Comparison of ENCODE assay signal across 13 cellular contexts in genomic region chr6:68238097-68238597, GRCh38.
DNase-seq lines count a peak whose midpoint lies in the region; ATAC-seq and TF ChIP-seq lines count a peak whose summit lies in the region.
"Had no signal": no experiment of that assay in that cellular context is flagged by ENCODE, and none has a peak within 500 bp of the region (broad histone marks: within the 10 kb centered on the region; RNA-seq: fewer than 3 reads in every experiment).

No MANE protein-coding gene starts in this region.

- peak overlapping the region in 4 of 5 experiments; percentile 0 to 78 (median 36) for H3K27ac Mint-ChIP-seq in brain
- H3K27ac Mint-ChIP-seq: B cell had no signal

- DNase-seq in ELR (ENCODE audit: low read depth): peak; percentile 20
- DNase-seq in 8988T: no peak
- no peak for DNase-seq in NCI-H446 (lab: John Stamatoyannopoulos, UW)
- no peak for DNase-seq in SK-N-DZ (ENCODE audit: low spot score)
- DNase-seq in GM03348 (ENCODE audit: low spot score): no peak
- DNase-seq: activated effector memory CD4-positive, alpha-beta T cell treated with anti-CD3 and anti-CD28 coated beads, Interleukin-2, amount 50 U/mL, for 16 hours; H9; stimulated activated CD4-positive, alpha-beta T cell treated with anti-CD3 and anti-CD28 coated beads, Interleukin-2, amount 100 ng/mL, for 24 hours had no signal

- no peak overlapping the region for H3K4me3 Mint-ChIP-seq in brain
- H3K4me3 Mint-ChIP-seq: B cell, H9, neural crest cell had no signal

- TF ChIP-seq CTCF in brain (conservative IDR thresholded peaks at IDR 0.05): no peak

- ATAC-seq in GM21786 (IDR thresholded peaks at IDR 0.05; ENCODE audit: unreplicated experiment) (peak; percentile 60), HG03558 (IDR thresholded peaks at IDR 0.05; ENCODE audit: extremely low read depth, unreplicated experiment) (peak; percentile 67)

- no peaks in the 10 kb centered on the region for H3K36me3 Mint-ChIP-seq in brain

- peaks cover 8% of the 10 kb centered on the region for H3K27me3 Mint-ChIP-seq in brain
- H3K27me3 Mint-ChIP-seq: B cell had no signal

- H3K9me3 Mint-ChIP-seq in brain: peaks cover 0 to 4% (median 0%) of the 10 kb centered on the region in 5 experiments
- H3K9me3 Mint-ChIP-seq: H9 had no signal

- peaks cover 34% of the 10 kb centered on the region for H3K4me1 Mint-ChIP-seq in brain
- H3K4me1 Mint-ChIP-seq: B cell had no signal
